Comparison of ENCODE assay signal across 9 cellular contexts in genomic region chr2:127398239-127398590, GRCh38. TPM values are rescaled to one million over a fixed set of nuclear protein-coding genes. Genes with fewer than 3 reads are reported as not detected.
DNase-seq lines count a peak whose midpoint lies in the region; ATAC-seq and TF ChIP-seq lines count a peak whose summit lies in the region.
"Had no signal": no experiment of that assay in that cellular context is flagged by ENCODE, and none has a peak within 500 bp of the region (broad histone marks: within the 10 kb centered on the region; RNA-seq: fewer than 3 reads in every experiment).

No MANE protein-coding gene starts in this region.

- CTCF ChIA-PET in HEK293 (lab: Yijun Ruan, JAX), result interaction anchor here (1.1 to 3.3 kb wide), 3 partner anchors 17 to 74 kb away, joined by 3 to 18 read pairs (median 3); no protein-coding TSS in a partner anchor
- CTCF ChIA-PET in activated CD8-positive, alpha-beta T cell treated with anti-CD3 and anti-CD28 coated beads for 36 hours (lab: Charles Lee), result no interaction called here

- H3K27ac Mint-ChIP-seq in activated T-cell treated with anti-CD3 and anti-CD28 coated beads, Interleukin-2, amount 50 U/mL, for 24 hours, result peak overlapping the region; percentile 77
- H3K27ac Mint-ChIP-seq in activated CD8-positive, alpha-beta T cell treated with anti-CD3 and anti-CD28 coated beads for 36 hours, result no peak overlapping the region

- no peaks in the 10 kb centered on the region for H3K27me3 Mint-ChIP-seq in activated T-cell treated with anti-CD3 and anti-CD28 coated beads, Interleukin-2, amount 50 U/mL, for 24 hours
- H3K27me3 Mint-ChIP-seq in activated CD8-positive, alpha-beta T cell treated with anti-CD3 and anti-CD28 coated beads for 36 hours, result no peaks in the 10 kb centered on the region

- H3K4me3 Mint-ChIP-seq in activated T-cell treated with anti-CD3 and anti-CD28 coated beads, Interleukin-2, amount 50 U/mL, for 24 hours, result no peak overlapping the region
- H3K4me3 Mint-ChIP-seq in activated CD8-positive, alpha-beta T cell treated with anti-CD3 and anti-CD28 coated beads for 36 hours, result no peak overlapping the region

- H3K27ac ChIP-seq in HEK293 (ENCODE audit: extremely low read depth, low read depth, low read length), result peak overlapping the region; percentile 50; the same call in 1 of the 2 replicates

- H3K4me1 ChIP-seq in HEK293 (ENCODE audit: control insufficient read depth, insufficient read depth, low read length), result peaks cover 5% of the 10 kb centered on the region

- POLR2A ChIA-PET in HEK293 (lab: Yijun Ruan, JAX), result interaction anchor here (0.7 to 2.7 kb wide), 4 partner anchors 9 to 104 kb away, joined by 3 to 8 read pairs (median 5); partner anchors contain the start of gene MAP3K2
- POLR2A ChIA-PET in activated CD8-positive, alpha-beta T cell treated with anti-CD3 and anti-CD28 coated beads for 36 hours (lab: Charles Lee), result interaction anchor here (1.0 kb wide), 1 partner anchor 10 kb away, joined by 4 read pairs; no protein-coding TSS in a partner anchor

- H3K36me3 ChIP-seq in HEK293 (ENCODE audit: control insufficient read depth in 2 of 2, insufficient read depth in 1 of 2, low read length in 2 of 2) (peaks cover 0 to 5% of the 10 kb centered on the region in 2 experiments; a peak in 1 of 3 replicates), MG63 (no peaks in the 10 kb centered on the region)

- H3K27me3 ChIP-seq in MG63, result no peaks in the 10 kb centered on the region

- intact Hi-C loops in activated CD8-positive, alpha-beta T cell treated with anti-CD3 and anti-CD28 coated beads for 36 hours (cut with micrococcal nuclease), result no loop called here
- intact Hi-C loops in Right ventricle myocardium inferior (cut with DNase I), result no loop called here

- H3K36me3 Mint-ChIP-seq in activated T-cell treated with anti-CD3 and anti-CD28 coated beads, Interleukin-2, amount 50 U/mL, for 24 hours (ENCODE audit: low read depth), result no peaks in the 10 kb centered on the region
- peaks cover 3% of the 10 kb centered on the region for H3K36me3 Mint-ChIP-seq in activated CD8-positive, alpha-beta T cell treated with anti-CD3 and anti-CD28 coated beads for 36 hours (ENCODE audit: low read depth)

- no peaks in the 10 kb centered on the region for H3K9me3 Mint-ChIP-seq in activated T-cell treated with anti-CD3 and anti-CD28 coated beads, Interleukin-2, amount 50 U/mL, for 24 hours
- H3K9me3 Mint-ChIP-seq in activated CD8-positive, alpha-beta T cell treated with anti-CD3 and anti-CD28 coated beads for 36 hours, result no peaks in the 10 kb centered on the region

- H3K4me1 Mint-ChIP-seq in activated T-cell treated with anti-CD3 and anti-CD28 coated beads, Interleukin-2, amount 50 U/mL, for 24 hours (ENCODE audit: low read depth), result peaks cover 31% of the 10 kb centered on the region
- peaks cover 18% of the 10 kb centered on the region for H3K4me1 Mint-ChIP-seq in activated CD8-positive, alpha-beta T cell treated with anti-CD3 and anti-CD28 coated beads for 36 hours (ENCODE audit: low read depth)

- H3K4me3 ChIP-seq in HEK293 (ENCODE audit: low read depth, low read length) (no peak overlapping the region), MG63 (no peak overlapping the region), retinal pigment epithelial cell (ENCODE audit: low read length) (no peak overlapping the region)

- ATAC-seq in activated CD8-positive, alpha-beta T cell treated with anti-CD3 and anti-CD28 coated beads for 36 hours, result peak; percentile 80
- peak; percentile 86 for ATAC-seq in Right ventricle myocardium inferior

- no peak for DNase-seq in activated T-cell treated with anti-CD3 and anti-CD28 coated beads, Interleukin-2, amount 50 U/mL, for 24 hours
- DNase-seq in activated T-cell treated with anti-CD3 and anti-CD28 coated beads for 4 hours (no peak), MG63 (peak; percentile 87), Right ventricle myocardium inferior (ENCODE audit: missing footprints) (peak; percentile 87), retinal pigment epithelial cell (ENCODE audit: low read depth) (peak; percentile 92), NCI-H1436 treated with DMSO at 0.1 percent for 48 hours (lab: John Stamatoyannopoulos, UW) (no peak)
- DNase-seq in activated CD8-positive, alpha-beta T cell treated with anti-CD3 and anti-CD28 coated beads for 36 hours, result peak; percentile 76

- H3K9me3 ChIP-seq in HEK293 (ENCODE audit: control insufficient read depth, insufficient read depth, low read depth, low read length) (no peaks in the 10 kb centered on the region), MG63 (no peaks in the 10 kb centered on the region; the same call in 1 of the 2 replicates)
- H3K9me3 ChIP-seq: Caco-2 had no signal

- TF ChIP-seq CTCF in HEK293 (tag by site-specific recombination; IDR thresholded peaks at IDR 0.05) (no peak), retinal pigment epithelial cell (conservative IDR thresholded peaks at IDR 0.05; ENCODE audit: low read depth, low read length) (no peak)
- TF ChIP-seq CTCF in activated CD8-positive, alpha-beta T cell treated with anti-CD3 and anti-CD28 coated beads for 36 hours (IDR thresholded peaks at IDR 0.05), result no peak

TF ChIP-seq in HEK293, 187 proteins besides CTCF, POLR2A, EP300 and RAD21 (continues in another document):
- TF ChIP-seq ZSCAN5A (tag by site-specific recombination; IDR thresholded peaks at IDR 0.05), result no peak
- TF ChIP-seq ZNF658 (tag by site-specific recombination; IDR thresholded peaks at IDR 0.05), result no peak
- peak; percentile 45 for TF ChIP-seq KLF10 (tag by site-specific recombination; IDR thresholded peaks at IDR 0.05)
- TF ChIP-seq ZBTB17 (tag by site-specific recombination; IDR thresholded peaks at IDR 0.05), result peak; percentile 81
- TF ChIP-seq GLIS1 (tag by site-specific recombination; IDR thresholded peaks at IDR 0.05), result peak; percentile 60
- TF ChIP-seq ZFP41 (tag by site-specific recombination; IDR thresholded peaks at IDR 0.05; ENCODE audit: borderline replicate concordance), result no peak
- no peak for TF ChIP-seq ZNF2 (tag by site-specific recombination; IDR thresholded peaks at IDR 0.05)
- TF ChIP-seq ZFP69B (tag by site-specific recombination; IDR thresholded peaks at IDR 0.05), result peak; percentile 74
- TF ChIP-seq KLF9 (tag by site-specific recombination; IDR thresholded peaks at IDR 0.05; ENCODE audit: low read depth), result peak; percentile 67; the same call in 1 of the 2 replicates
- no peak for TF ChIP-seq ZFHX2 (tag by site-specific recombination; conservative IDR thresholded peaks at IDR 0.05)
- TF ChIP-seq ZNF600 (tag by site-specific recombination; IDR thresholded peaks at IDR 0.05), result peak; percentile 21; the same call in 1 of the 2 replicates
- TF ChIP-seq AEBP2 (tag by site-specific recombination; IDR thresholded peaks at IDR 0.05; ENCODE audit: borderline replicate concordance), result no peak
- TF ChIP-seq ZNF335 (tag by site-specific recombination; conservative IDR thresholded peaks at IDR 0.05), result 0 out of 2 replicates have a peak, but pooled peaks have one; percentile 34

RNA-seq across cellular contexts. Expression of gene MAP3K2, which starts 10.4 kb away (rescaled TPM):
- total RNA-seq in MG63 (2014; rRNA removed; shearing (Covaris generic); ENCODE audit: low replicate concordance), result 10.6 and 32.9 TPM in 2 replicates
- total RNA-seq in activated CD8-positive, alpha-beta T cell treated with anti-CD3 and anti-CD28 coated beads for 36 hours, result 10 to 100 TPM; 54.7 to 55.5 TPM
- total RNA-seq in Right ventricle myocardium inferior, result 23.4 TPM

RNA-seq across cellular contexts. Expression of gene PROC, which starts 20.0 kb away (rescaled TPM):
- not detected in 2 replicates for total RNA-seq in MG63 (2014; rRNA removed; shearing (Covaris generic); ENCODE audit: low replicate concordance)
- total RNA-seq in activated CD8-positive, alpha-beta T cell treated with anti-CD3 and anti-CD28 coated beads for 36 hours, result not detected
- not detected for total RNA-seq in Right ventricle myocardium inferior

Comparison
In these comparisons a context has a peak if more than half of its experiments do, and no peak if none do; other contexts are left out.
1. DNase-seq: peak in MG63 (single experiment), activated CD8-positive, alpha-beta T cell treated with anti-CD3 and anti-CD28 coated beads for 36 hours (single experiment), Right ventricle myocardium inferior (single experiment) and retinal pigment epithelial cell (single experiment); none in activated T-cell treated with anti-CD3 and anti-CD28 coated beads, Interleukin-2, amount 50 U/mL, for 24 hours (single experiment), activated T-cell treated with anti-CD3 and anti-CD28 coated beads for 4 hours (single experiment) and NCI-H1436 treated with DMSO at 0.1 percent for 48 hours (single experiment).